In genomic region chr13:50907781-50908180, GRCh38 we compare ENCODE assay signal across 19 cellular contexts. TPM values are rescaled to one million over a fixed set of nuclear protein-coding genes. Genes with fewer than 3 reads are reported as not detected.
DNase-seq lines count a peak whose midpoint lies in the region; ATAC-seq, FAIRE-seq and TF ChIP-seq lines count a peak whose summit lies in the region.
"Had no signal": no experiment of that assay in that cellular context is flagged by ENCODE, and none has a peak within 500 bp of the region (broad histone marks: within the 10 kb centered on the region; RNA-seq: fewer than 3 reads in every experiment).

No MANE protein-coding gene starts in this region.

- no peak for FAIRE-seq in GM12878 (lab: Jason Lieb, UNC)
- FAIRE-seq: HTR-8/SVneo had no signal

- peak overlapping the region; percentile 98; the same call in 1 of the 2 replicates for H3K4me2 ChIP-seq in GM12878 (ENCODE audit: control insufficient read depth, insufficient read depth)
- H3K4me2 ChIP-seq: SK-N-SH had no signal

- TF ChIP-seq POLR2A in GM12878 (IDR thresholded peaks at IDR 0.05; ENCODE audit: low read depth, low read length): no peak

- no peak overlapping the region for H3K27ac Mint-ChIP-seq in activated T-cell treated with anti-CD3 and anti-CD28 coated beads, Interleukin-2, amount 50 U/mL, for 24 hours
- H3K27ac Mint-ChIP-seq: HFFc6 had no signal

- peaks cover 30% of the 10 kb centered on the region for H3K4me1 Mint-ChIP-seq in activated T-cell treated with anti-CD3 and anti-CD28 coated beads, Interleukin-2, amount 50 U/mL, for 24 hours (ENCODE audit: low read depth)

- no peaks in the 10 kb centered on the region for H3K27me3 ChIP-seq in GM12878 (replicated peaks in 1 of 2; ENCODE audit: control insufficient read depth in 2 of 2, insufficient read depth in 2 of 2, low read length in 1 of 2)
- H3K27me3 ChIP-seq in thymus (ENCODE audit: control insufficient read depth, insufficient read depth): no peaks in the 10 kb centered on the region
- H3K27me3 ChIP-seq: MG63, Peyer's patch had no signal

- H3K9me3 ChIP-seq in GM12878 (replicated peaks; ENCODE audit: control insufficient read depth, insufficient read depth, low read length): no peaks in the 10 kb centered on the region
- no peaks in the 10 kb centered on the region for H3K9me3 ChIP-seq in thymus (ENCODE audit: control insufficient read depth)
- H3K9me3 ChIP-seq: MG63, Peyer's patch, SK-N-SH had no signal

- POLR2A ChIA-PET in GM12878 (lab: Charles Lee): interaction anchor here (5.3 kb wide), 1 partner anchor 16 kb away, joined by 39 read pairs; no protein-coding TSS in a partner anchor

- no peak for ATAC-seq in GM12878
- ATAC-seq: CD8-positive, alpha-beta T cell had no signal

- no peak for TF ChIP-seq RAD21 in GM12878 (IDR thresholded peaks at IDR 0.05; ENCODE audit: insufficient read depth, low read depth, low read length)

- H3K9ac ChIP-seq in GM12878 (ENCODE audit: control insufficient read depth, insufficient read depth, low read length): no peak overlapping the region
- H3K9ac ChIP-seq: SK-N-SH had no signal

- H3K4me1 ChIP-seq in GM12878 (ENCODE audit: control insufficient read depth, insufficient read depth, low read length) (peaks cover 11% of the 10 kb centered on the region; the same call in 1 of the 2 replicates), thymus (ENCODE audit: control insufficient read depth, insufficient read depth, low read length) (peaks cover 20% of the 10 kb centered on the region)

- TF ChIP-seq CTCF in GM12878 (IDR thresholded peaks at IDR 0.05 in 2 of 3, conservative IDR thresholded peaks at IDR 0.05 in 1 of 3; ENCODE audit: control insufficient read depth in 2 of 3, extremely low read depth in 1 of 3, insufficient read depth in 1 of 3, low read depth in 3 of 3, low read length in 3 of 3): no peak

- CTCF ChIA-PET in GM12878 (lab: Yijun Ruan, JAX): interaction anchor here (0.8 to 5.4 kb wide), 3 partner anchors 12 to 931 kb away, joined by 4 to 85 read pairs (median 5); no protein-coding TSS in a partner anchor

- WGBS in GM12878 (ENCODE audit: insufficient coverage, insufficient replicate concordance, low lambda C conversion rate, missing lambda C conversion rate): 87% methylated on average over 7 of the region's 7 CpGs
- 87% methylated on average over 7 of the region's 7 CpGs for WGBS in thymus

- H3K27ac ChIP-seq in GM12878 (ENCODE audit: control insufficient read depth, insufficient read depth): no peak overlapping the region
- peak overlapping the region; percentile 60 for H3K27ac ChIP-seq in thymus (ENCODE audit: low read depth)

- H2AFZ ChIP-seq in GM12878 (ENCODE audit: control insufficient read depth, low read depth, low read length): no peak overlapping the region

- peak overlapping the region; percentile 93 for H3K4me3 ChIP-seq in Jurkat, Clone E6-1 (ENCODE audit: low read length)
- H3K4me3 ChIP-seq in GM12878 (no peak overlapping the region), thymus (ENCODE audit: low read length) (no peak overlapping the region)
- H3K4me3 ChIP-seq: MG63, Peyer's patch had no signal

- H3K9me3 Mint-ChIP-seq in activated T-cell treated with anti-CD3 and anti-CD28 coated beads, Interleukin-2, amount 50 U/mL, for 24 hours: no peaks in the 10 kb centered on the region
- H3K9me3 Mint-ChIP-seq: CD8-positive, alpha-beta T cell; HFFc6 had no signal

- RAD21 ChIA-PET in GM12878 (lab: Charles Lee; ENCODE audit: unreplicated experiment): interaction anchor here (1.5 to 2.8 kb wide), 4 partner anchors 12 to 107 kb away, joined by 3 to 23 read pairs (median 4); no protein-coding TSS in a partner anchor

- no peak for DNase-seq in activated T-cell treated with anti-CD3 and anti-CD28 coated beads, Interleukin-2, amount 50 U/mL, for 24 hours
- DNase-seq in activated T-cell treated with anti-CD3 and anti-CD28 coated beads, Interleukin-2, amount 50 U/mL, for 1 hour: no peak
- peak; percentile 55 for DNase-seq in Jurkat, Clone E6-1 (ENCODE audit: low read depth, low spot score)
- DNase-seq in GM12878 (ENCODE audit: low read depth, low spot score) (no peak), ACHN (no peak), GF-D8 (lab: John Stamatoyannopoulos, UW) (no peak), ecto neural progenitor cell (ENCODE audit: low spot score) (no peak)
- DNase-seq: CD8-positive, alpha-beta T cell; HFFc6; KBM-7; MG63; NCI-H1930; NCI-H2171 treated with DMSO at 0.1 percent for 48 hours; NCI-H774; Peyer's patch; Right ventricle myocardium superior; SK-N-SH had no signal

- TF ChIP-seq EP300 in GM12878 (IDR thresholded peaks at IDR 0.05; ENCODE audit: borderline replicate concordance in 1 of 2, control insufficient read depth in 1 of 2, low read depth in 2 of 2, low read length in 2 of 2): no peak

- no TSS peak for BruUV-seq in GM12878 (replicated peaks; lab: Mats Ljungman, UMichigan)

- H3K36me3 ChIP-seq in GM12878 (ENCODE audit: control insufficient read depth in 2 of 2, insufficient read depth in 2 of 2, low read length in 1 of 2) (no peaks in the 10 kb centered on the region), thymus (ENCODE audit: control insufficient read depth, insufficient read depth) (no peaks in the 10 kb centered on the region)
- H3K36me3 ChIP-seq: MG63, Peyer's patch had no signal

- no peaks in the 10 kb centered on the region for H3K27me3 Mint-ChIP-seq in activated T-cell treated with anti-CD3 and anti-CD28 coated beads, Interleukin-2, amount 50 U/mL, for 24 hours

- H3K79me2 ChIP-seq in GM12878 (ENCODE audit: control insufficient read depth, insufficient read depth, low read length): peaks cover 35% of the 10 kb centered on the region

- H3K4me3 Mint-ChIP-seq in activated T-cell treated with anti-CD3 and anti-CD28 coated beads, Interleukin-2, amount 50 U/mL, for 24 hours: peak overlapping the region; percentile 25
- H3K4me3 Mint-ChIP-seq: HFFc6 had no signal

- H4K20me1 ChIP-seq in GM12878 (ENCODE audit: control insufficient read depth, insufficient read depth): no peaks in the 10 kb centered on the region

- SMC1A ChIA-PET in GM12878 (lab: Charles Lee; ENCODE audit: uncharacterized antibody, unreplicated experiment): interaction anchor here (0.6 to 7.8 kb wide), 5 partner anchors 9 to 471 kb away, joined by 3 to 141 read pairs (median 4); no protein-coding TSS in a partner anchor

- intact Hi-C loops in GM12878 (cut with micrococcal nuclease; ENCODE audit: unreplicated experiment): no loop called here

- peaks cover 10% of the 10 kb centered on the region for H3K36me3 Mint-ChIP-seq in activated T-cell treated with anti-CD3 and anti-CD28 coated beads, Interleukin-2, amount 50 U/mL, for 24 hours (ENCODE audit: low read depth)

- in situ Hi-C loops in GM12878 (cut with MboI): loop anchor here (5.0 kb wide), 1 partner anchor 910 kb away; the partner anchor contains the start of gene TRIM13
- in situ Hi-C loops in ACHN (cut with HindIII; ENCODE audit: low pct_ligation_motif_present, low pct_unique_long_range_greater_than_20kb, low sequenced_read_pairs): no loop called here

TF ChIP-seq in GM12878, 131 proteins besides CTCF, POLR2A, EP300 and RAD21 (continues in another document):
- TF ChIP-seq RFX5 (IDR thresholded peaks at IDR 0.05; ENCODE audit: low read depth, low read length) (no peak), EZH2 (IDR thresholded peaks at IDR 0.05; ENCODE audit: borderline replicate concordance, control insufficient read depth, low read depth, low read length) (no peak), E2F8 (IDR thresholded peaks at IDR 0.05; ENCODE audit: low read depth, partially characterized antibody) (no peak), BHLHE40 (IDR thresholded peaks at IDR 0.05; ENCODE audit: borderline replicate concordance in 1 of 2, low read depth in 2 of 2, low read length in 1 of 2) (no peak), NR2C1 (IDR thresholded peaks at IDR 0.05) (no peak), RAD51 (IDR thresholded peaks at IDR 0.05) (no peak), POLR2AphosphoS5 (IDR thresholded peaks at IDR 0.05; ENCODE audit: low read length) (no peak), PML (IDR thresholded peaks at IDR 0.05; ENCODE audit: low read length) (no peak)

RNA-seq across cellular contexts. Expression of gene RNASEH2B, which starts 1.8 kb away (rescaled TPM):
- 439 TPM for polyA plus RNA-seq in Jurkat, Clone E6-1 (2012; ENCODE audit: insufficient read depth, insufficient read length)
- 180 and 186 TPM in 2 replicates for total RNA-seq in GM12878 (2013; cell fraction: nucleolus; rRNA removed)
- 89.0 and 109 TPM in 2 replicates for total RNA-seq in GM12878 (2014; rRNA removed)
- 126 and 129 TPM in 2 replicates for total RNA-seq in GM12878 (2014; rRNA removed; fragmentation: Illumina TruSeq; extraction: Trizol)
- total RNA-seq in GM12878 (2021): 70.1 and 71.8 TPM in 2 replicates
- polyA plus RNA-seq in GM12878 (2011; ENCODE audit: low read depth): 40.5 TPM
- 106 and 158 TPM in 2 replicates for polyA plus RNA-seq in GM12878 (2011; rRNA removed)
- polyA plus RNA-seq in GM12878 (2011; cell fraction: cytosol; rRNA removed): 29.8 and 36.2 TPM in 2 replicates
- 56.4 and 58.2 TPM in 2 replicates for polyA plus RNA-seq in GM12878 (2011; cell fraction: nucleus; rRNA removed)
- polyA plus RNA-seq in GM12878 (2012): 64.6 and 76.0 TPM in 2 replicates
- polyA plus RNA-seq in GM12878 (2014; fragmentation: Illumina TruSeq; extraction: Trizol): 148 and 164 TPM in 2 replicates
- polyA plus RNA-seq in GM12878 (2014; fragmentation: Nextera tagmentation; extraction: Ambion mirVana): 10 to 100 TPM; 64.9 to 73.5 TPM
- 61.6 and 78.7 TPM in 2 replicates for polyA plus RNA-seq in GM12878 (2014; rRNA removed)
- polyA plus RNA-seq in GM12878 (2016; fragmentation: Nextera tagmentation; extraction: Ambion mirVana): 100 to 1,000 TPM; 115 to 140 TPM
- 50.7 and 57.1 TPM in 2 replicates for polyA minus RNA-seq in GM12878 (2011; rRNA and poly(A)+ RNA removed)
- polyA minus RNA-seq in GM12878 (2011; cell fraction: cytosol; rRNA and poly(A)+ RNA removed): 11.8 and 15.8 TPM in 2 replicates
- polyA minus RNA-seq in GM12878 (2011; cell fraction: nucleus; rRNA and poly(A)+ RNA removed): 103 and 164 TPM in 2 replicates
- polyA plus RNA-seq in thymus: 187 TPM
